In genomic region chr7:98683514-98683913, GRCh38 we compare ENCODE assay signal across 3 cellular contexts.
"Had no signal": no experiment of that assay in that cellular context is flagged by ENCODE, and none has a peak within 500 bp of the region (broad histone marks: within the 10 kb centered on the region; RNA-seq: fewer than 3 reads in every experiment).

No MANE protein-coding gene starts in this region.

- DNase-seq: GDM1, GF-D8 had no signal

- H3K4me3 ChIP-seq: GM12878 had no signal

- ATAC-seq: GM12878 had no signal
